Comparison of ENCODE assay signal across 19 cellular contexts in the genomic region with DNA sequence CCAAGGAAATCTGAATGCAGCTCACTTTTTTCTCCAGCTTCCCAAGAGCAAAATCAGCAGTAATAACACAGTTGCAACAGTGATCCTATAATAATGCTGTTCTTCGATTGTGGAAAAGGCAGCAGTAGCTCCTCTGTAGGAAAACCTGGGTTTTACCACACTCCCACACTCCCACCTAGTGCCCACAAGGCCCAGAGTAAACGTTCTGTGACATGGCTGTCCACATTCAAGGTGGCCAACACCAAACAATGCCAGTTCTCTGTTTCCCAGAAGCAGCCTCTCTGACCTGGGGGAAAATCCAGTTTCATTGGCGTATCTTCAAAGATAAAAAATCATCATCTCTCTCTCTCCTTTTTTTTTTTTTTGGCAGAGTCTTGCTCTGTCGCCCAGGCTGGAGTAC. TPM values are rescaled to one million over a fixed set of nuclear protein-coding genes. Genes with fewer than 3 reads are reported as not detected.
DNase-seq lines count a peak whose midpoint lies in the region; ATAC-seq, FAIRE-seq and TF ChIP-seq lines count a peak whose summit lies in the region.
"Had no signal": no experiment of that assay in that cellular context is flagged by ENCODE, and none has a peak within 500 bp of the region (broad histone marks: within the 10 kb centered on the region; RNA-seq: fewer than 3 reads in every experiment).

No MANE protein-coding gene starts in this region.

- no peaks in the 10 kb centered on the region for H4K20me1 ChIP-seq in BLaER1
- no peaks in the 10 kb centered on the region for H4K20me1 ChIP-seq in H1 (replicated peaks in 1 of 2; ENCODE audit: control insufficient read depth in 1 of 2, insufficient read depth in 2 of 2, low read length in 2 of 2)
- no peaks in the 10 kb centered on the region for H4K20me1 ChIP-seq in neural progenitor cell (ENCODE audit: low read depth)

- no peaks in the 10 kb centered on the region for H3K27me3 ChIP-seq in BLaER1
- peaks cover 0 to 2% (median 0%) of the 10 kb centered on the region in 4 experiments; a peak in 1 of 7 replicates for H3K27me3 ChIP-seq in H1 (replicated peaks in 1 of 4; ENCODE audit: control insufficient read depth in 3 of 4, extremely low read depth in 1 of 4, insufficient read depth in 3 of 4, low read length in 3 of 4)
- peaks cover 5% of the 10 kb centered on the region for H3K27me3 ChIP-seq in neural progenitor cell
- H3K27me3 ChIP-seq in trophoblast cell (ENCODE audit: insufficient read depth, low read length), result no peaks in the 10 kb centered on the region
- H3K27me3 ChIP-seq: BE2C had no signal

- no peak for FAIRE-seq in H1 (lab: Jason Lieb, UNC)
- FAIRE-seq: GM12878 had no signal

- TF ChIP-seq RAD21 in H1 (IDR thresholded peaks at IDR 0.05 in 1 of 2, conservative IDR thresholded peaks at IDR 0.05 in 1 of 2; ENCODE audit: low read depth in 2 of 2, low read length in 2 of 2), result peak; percentile 20 to 21; a peak in 2 of 4 replicates

- H3K4me3 ChIP-seq in BLaER1, result peak overlapping the region; percentile 62
- H3K4me3 ChIP-seq in H1 (ENCODE audit: extremely low read depth in 1 of 4, insufficient read depth in 2 of 4, low read depth in 3 of 4, low read length in 4 of 4), result no peak overlapping the region
- H3K4me3 ChIP-seq in neural progenitor cell, result no peak overlapping the region
- H3K4me3 ChIP-seq in trophoblast cell (ENCODE audit: low read depth, low read length), result no peak overlapping the region
- H3K4me3 ChIP-seq: GM12878 had no signal

- TF ChIP-seq CTCF in H1 (IDR thresholded peaks at IDR 0.05; ENCODE audit: control extremely low read depth in 1 of 3, insufficient read depth in 1 of 3, low read depth in 1 of 3, low read length in 3 of 3) (no peak), neural progenitor cell (IDR thresholded peaks at IDR 0.05) (no peak)

- H2BK20ac ChIP-seq in H1 (ENCODE audit: low read length), result no peak overlapping the region

- H2AK5ac ChIP-seq in H1 (ENCODE audit: low read depth, low read length), result no peak overlapping the region
- H2AK5ac ChIP-seq in trophoblast cell (ENCODE audit: low read length), result no peak overlapping the region

- no peak overlapping the region for H3K4ac ChIP-seq in H1 (replicated peaks; ENCODE audit: insufficient read length, low read depth, low read length)
- no peak overlapping the region for H3K4ac ChIP-seq in trophoblast cell (ENCODE audit: low read depth, low read length)

- H4K8ac ChIP-seq in H1 (ENCODE audit: extremely low read depth, insufficient read depth, low read length), result no peak overlapping the region
- no peak overlapping the region for H4K8ac ChIP-seq in trophoblast cell (ENCODE audit: low read depth, low read length)

- H3K18ac ChIP-seq in H1 (ENCODE audit: extremely low read depth, low read length), result no peak overlapping the region
- no peak overlapping the region for H3K18ac ChIP-seq in trophoblast cell (ENCODE audit: low read length)

- DNase-seq in H1 (ENCODE audit: low read depth in 1 of 2, low spot score in 2 of 2) (no peak), neural progenitor cell (ENCODE audit: low spot score) (no peak), RKO (ENCODE audit: low spot score) (no peak), HCEC 1CT (no peak), trophoblast cell (no peak)
- DNase-seq: 8988T; BE2C; CD4-positive, alpha-beta memory T cell; DMS79 treated with DMSO at 0.1 percent for 48 hours; EL; GOT3; H9 had no signal

- WGBS in H1 (ENCODE audit: extremely low coverage in 1 of 2, insufficient coverage in 1 of 2, insufficient read length in 1 of 2, insufficient replicate concordance in 2 of 2, low coverage in 1 of 2, low lambda C conversion rate in 2 of 2, missing lambda C conversion rate in 1 of 2), 2 experiments, result 88% methylated on average over 3 of the region's 4 CpGs; no CpG with 5 or more reads in 1 of the 2 experiments
- WGBS in trophoblast cell (ENCODE audit: extremely low coverage, insufficient coverage, insufficient read length), result no CpG with 5 or more reads among the region's 4 CpGs

- POLR2A ChIA-PET in H1 (lab: Charles Lee; ENCODE audit: partially characterized antibody), result no interaction called here

- H4K91ac ChIP-seq in H1 (replicated peaks; ENCODE audit: insufficient read length, low read length) (no peak overlapping the region), trophoblast cell (ENCODE audit: low read depth, low read length) (no peak overlapping the region)

- no peaks in the 10 kb centered on the region for H3K9me3 Mint-ChIP-seq in neural progenitor cell
- H3K9me3 Mint-ChIP-seq: CD14-positive monocyte; CD4-positive, alpha-beta memory T cell; H9 had no signal

- H3K23me2 ChIP-seq in H1 (ENCODE audit: low read depth, low read length), result no peaks in the 10 kb centered on the region

- peaks cover 12% of the 10 kb centered on the region for H3K27me3 Mint-ChIP-seq in neural progenitor cell (ENCODE audit: insufficient read depth, low read depth)

- no peak for ATAC-seq in activated CD4-positive, CD25-positive, alpha-beta regulatory T cell treated with anti-CD3 and anti-CD28 coated beads, Interleukin-2, amount 50 U/mL, for 24 hours
- ATAC-seq: GM12878 had no signal

- no peak overlapping the region for H4K5ac ChIP-seq in H1 (ENCODE audit: insufficient read length, low read depth, low read length)

- no peak overlapping the region for H3K56ac ChIP-seq in H1 (replicated peaks; ENCODE audit: insufficient read length, low read depth, low read length)

- peak overlapping the region; percentile 84 for H3K4me2 ChIP-seq in BLaER1
- no peak overlapping the region for H3K4me2 ChIP-seq in H1 (ENCODE audit: insufficient read depth in 1 of 2, low read depth in 2 of 2, low read length in 2 of 2)
- no peak overlapping the region for H3K4me2 ChIP-seq in neural progenitor cell
- no peak overlapping the region for H3K4me2 ChIP-seq in trophoblast cell (ENCODE audit: low read length)

- peak overlapping the region; percentile 18 for H3K27ac Mint-ChIP-seq in neural progenitor cell
- H3K27ac Mint-ChIP-seq: CD14-positive monocyte; CD4-positive, alpha-beta memory T cell; H9 had no signal

- H2AFZ ChIP-seq in H1 (ENCODE audit: low read length) (no peak overlapping the region), neural progenitor cell (replicated peaks) (no peak overlapping the region), trophoblast cell (ENCODE audit: insufficient read depth, low read length, poor library complexity) (no peak overlapping the region)

- H3K23ac ChIP-seq in H1 (ENCODE audit: insufficient read length), result no peak overlapping the region
- no peak overlapping the region for H3K23ac ChIP-seq in trophoblast cell (ENCODE audit: low read length)

- peaks cover 89% of the 10 kb centered on the region for H3K4me1 ChIP-seq in BLaER1
- H3K4me1 ChIP-seq in H1 (replicated peaks in 1 of 4; ENCODE audit: control insufficient read depth in 3 of 4, insufficient read depth in 4 of 4, low read length in 3 of 4), result no peaks in the 10 kb centered on the region; a peak in 2 of 7 replicates
- H3K4me1 ChIP-seq in neural progenitor cell, result no peaks in the 10 kb centered on the region
- H3K4me1 ChIP-seq in trophoblast cell (ENCODE audit: control insufficient read depth in 1 of 2, insufficient read depth in 2 of 2, low read length in 2 of 2), result peaks cover 6 to 10% of the 10 kb centered on the region in 2 experiments
- H3K4me1 ChIP-seq: BE2C had no signal

- H3K36me3 Mint-ChIP-seq in neural progenitor cell, result no peaks in the 10 kb centered on the region
- H3K36me3 Mint-ChIP-seq: CD14-positive monocyte; CD4-positive, alpha-beta memory T cell had no signal

- H3K36me3 ChIP-seq in BLaER1 (no peaks in the 10 kb centered on the region), KOPT-K1 (ENCODE audit: insufficient read depth, low read length) (peaks cover 9% of the 10 kb centered on the region; the same call in 1 of the 2 replicates), H1 (ENCODE audit: control insufficient read depth in 2 of 4, insufficient read depth in 4 of 4, low read length in 3 of 4) (no peaks in the 10 kb centered on the region), neural progenitor cell (no peaks in the 10 kb centered on the region), trophoblast cell (ENCODE audit: control insufficient read depth in 1 of 2, insufficient read depth in 2 of 2, low read length in 2 of 2) (no peaks in the 10 kb centered on the region)
- H3K36me3 ChIP-seq: BE2C had no signal

- no peak for TF ChIP-seq EP300 in H1 (IDR thresholded peaks at IDR 0.05; ENCODE audit: borderline replicate concordance in 1 of 2, low read depth in 2 of 2, low read length in 2 of 2)

- H4K12ac ChIP-seq in trophoblast cell (ENCODE audit: low read depth, low read length), result no peak overlapping the region

- H3K27ac ChIP-seq in BLaER1 (peak overlapping the region; percentile 81), KOPT-K1 (ENCODE audit: low read depth, low read length, poor library complexity, severe bottlenecking) (peak overlapping the region; percentile 70), H1 (ENCODE audit: low read depth, low read length) (no peak overlapping the region), neural progenitor cell (no peak overlapping the region), trophoblast cell (ENCODE audit: low read depth, low read length) (no peak overlapping the region)
- H3K27ac ChIP-seq: HL-60 had no signal

- H2BK120ac ChIP-seq in H1 (replicated peaks; ENCODE audit: low read depth, low read length) (no peak overlapping the region), trophoblast cell (ENCODE audit: insufficient read depth, low read length, poor library complexity) (no peak overlapping the region)

- no peak for TF ChIP-seq POLR2A in H1 (IDR thresholded peaks at IDR 0.05; ENCODE audit: control extremely low read depth in 1 of 2, low read depth in 2 of 2, low read length in 2 of 2)

- no peak overlapping the region for H2BK5ac ChIP-seq in H1 (ENCODE audit: low read depth, low read length)
- no peak overlapping the region for H2BK5ac ChIP-seq in trophoblast cell (ENCODE audit: low read depth, low read length, poor library complexity)

- H2BK12ac ChIP-seq in H1 (ENCODE audit: low read depth, low read length) (no peak overlapping the region), trophoblast cell (ENCODE audit: low read length) (no peak overlapping the region)

- CTCF ChIA-PET in H1 (lab: Charles Lee; ENCODE audit: partially characterized antibody), result interaction anchor here (1.7 to 6.5 kb wide), 2 partner anchors 9 to 11 kb away, joined by 5 to 42 read pairs; no protein-coding TSS in a partner anchor

- H3F3A ChIP-seq in neural progenitor cell (ENCODE audit: low read depth), result no peaks in the 10 kb centered on the region

- peak overlapping the region; percentile 75 for H3K9ac ChIP-seq in BLaER1
- no peak overlapping the region for H3K9ac ChIP-seq in H1 (replicated peaks in 1 of 4; ENCODE audit: extremely low read depth in 1 of 4, low read depth in 3 of 4, low read length in 3 of 4)
- H3K9ac ChIP-seq in neural progenitor cell, result no peak overlapping the region
- H3K9ac ChIP-seq in trophoblast cell (ENCODE audit: low read length), result no peak overlapping the region

- H3K79me1 ChIP-seq in H1 (ENCODE audit: low read depth, low read length) (no peaks in the 10 kb centered on the region), trophoblast cell (ENCODE audit: low read length) (no peaks in the 10 kb centered on the region)

- no peak overlapping the region for H2BK15ac ChIP-seq in H1 (ENCODE audit: low read length)

- H3K4me1 Mint-ChIP-seq in neural progenitor cell, result no peaks in the 10 kb centered on the region
- H3K4me1 Mint-ChIP-seq: CD4-positive, alpha-beta memory T cell had no signal

- no peak overlapping the region for H3K14ac ChIP-seq in H1 (ENCODE audit: insufficient read length)
- no peak overlapping the region for H3K14ac ChIP-seq in trophoblast cell (ENCODE audit: low read length)

- H3K9me3 ChIP-seq in BLaER1 (no peaks in the 10 kb centered on the region), KOPT-K1 (ENCODE audit: insufficient read depth, low read length, poor library complexity, severe bottlenecking) (no peaks in the 10 kb centered on the region), H1 (ENCODE audit: insufficient read depth in 2 of 2, low read depth in 1 of 2, low read length in 1 of 2) (no peaks in the 10 kb centered on the region), neural progenitor cell (ENCODE audit: low read depth) (no peaks in the 10 kb centered on the region), trophoblast cell (ENCODE audit: insufficient read depth, low read depth, low read length) (no peaks in the 10 kb centered on the region)
- H3K9me3 ChIP-seq: BE2C had no signal

- no peak overlapping the region for H3K4me3 Mint-ChIP-seq in neural progenitor cell
- H3K4me3 Mint-ChIP-seq: CD14-positive monocyte; CD4-positive, alpha-beta memory T cell; H9 had no signal

- H3K79me2 ChIP-seq in H1 (ENCODE audit: control insufficient read depth in 1 of 2, insufficient read depth in 2 of 2, low read length in 2 of 2) (no peaks in the 10 kb centered on the region), neural progenitor cell (ENCODE audit: low read depth) (no peaks in the 10 kb centered on the region), trophoblast cell (ENCODE audit: control insufficient read depth, insufficient read depth, low read length, poor library complexity) (no peaks in the 10 kb centered on the region)

RNA-seq across cellular contexts. Expression of gene WT1, which starts 40.2 kb away (rescaled TPM):
- 0.17 and 0.21 TPM in 2 replicates for total RNA-seq in H1 (2021; fragmentation: NEBNext Ultra II Directional; extraction: Animal tissue kit (Norgen Biotek cat#: 25700))
- 0.05 TPM in 1 of 2 replicates, not detected in the other for polyA plus RNA-seq in H1 (2011; rRNA removed)
- polyA plus RNA-seq in H1 (2011; cell fraction: cytosol; rRNA removed), result 0.09 TPM
- polyA plus RNA-seq in H1 (2011; cell fraction: nucleus; rRNA removed), result 0.19 TPM
- not detected in 4 replicates for polyA plus RNA-seq in H1 (2012, experiment 1 of 2)
- 0.64 TPM for polyA plus RNA-seq in H1 (2012, experiment 2 of 2)
- 0.06 TPM for polyA plus RNA-seq in H1 (2013, experiment 1 of 2)
- polyA plus RNA-seq in H1 (2013, experiment 2 of 2), result 0.20 TPM
- polyA minus RNA-seq in H1 (2011; rRNA and poly(A)+ RNA removed), result 0.07 TPM in 1 of 2 replicates, not detected in the other
- not detected for polyA minus RNA-seq in H1 (2011; cell fraction: cytosol; rRNA and poly(A)+ RNA removed)
- not detected for polyA minus RNA-seq in H1 (2011; cell fraction: nucleus; rRNA and poly(A)+ RNA removed)
- not detected in 2 replicates for total RNA-seq in neural progenitor cell (ENCODE audit: low replicate concordance)
- 1.1 and 1.3 TPM in 2 replicates for polyA plus RNA-seq in trophoblast cell (2013)
- total RNA-seq: CD4-positive, alpha-beta memory T cell; G401; GM12878 had no signal
- polyA plus RNA-seq: CD14-positive monocyte; CD4-positive, alpha-beta memory T cell had no signal

Comparison
In these comparisons a context has a peak if more than half of its experiments do, and no peak if none do; other contexts are left out.
1. H3K27ac ChIP-seq: peak in BLaER1 (single experiment) and KOPT-K1 (single experiment); none in H1 (single experiment), neural progenitor cell (single experiment) and trophoblast cell (single experiment).